ENCODE assay signal across 28 cellular contexts in genomic region chr2:25380023-25380422, GRCh38. TPM values are rescaled to one million over a fixed set of nuclear protein-coding genes. Genes with fewer than 3 reads are reported as not detected.
A peak's percentile ranks its signal among the peaks of the same experiment; 100 is the strongest.
DNase-seq lines count a peak whose midpoint lies in the region; ATAC-seq and TF ChIP-seq lines count a peak whose summit lies in the region.
"Had no signal": no experiment of that assay in that cellular context is flagged by ENCODE, and none has a peak within 500 bp of the region (broad histone marks: within the 10 kb centered on the region; RNA-seq: fewer than 3 reads in every experiment).

No MANE protein-coding gene starts in this region.

- H3K36me3 ChIP-seq in BLaER1 (no peaks in the 10 kb centered on the region), MM.1S (replicated peaks; ENCODE audit: insufficient read depth, low read length) (no peaks in the 10 kb centered on the region)
- H3K36me3 ChIP-seq: adrenal gland, pancreas, right atrium auricular region, upper lobe of left lung had no signal

- CTCF ChIA-PET in GM10248 (lab: Yijun Ruan, JAX): interaction anchor here (0.8 to 7.6 kb wide), 10 partner anchors 10 to 187 kb away, joined by 3 to 70 read pairs (median 5); no protein-coding TSS in a partner anchor

- TF ChIP-seq CTCF in GM10248 (IDR thresholded peaks at IDR 0.05; ENCODE audit: control extremely low read depth, extremely low read depth, low read depth, missing control alignments): no peak
- no peak for TF ChIP-seq CTCF in MM.1S (IDR thresholded peaks at IDR 0.05; ENCODE audit: low read length)

- H2AFZ ChIP-seq in MM.1S (ENCODE audit: low read length): no peak overlapping the region

- H4K20me1 ChIP-seq in BLaER1 (no peaks in the 10 kb centered on the region), MM.1S (ENCODE audit: insufficient read depth, low read length) (no peaks in the 10 kb centered on the region)

- H3K9ac ChIP-seq in BLaER1 (no peak overlapping the region), MM.1S (ENCODE audit: low read length) (no peak overlapping the region; the same call in 1 of the 2 replicates)

- H3K4me1 ChIP-seq in BLaER1: peaks cover 56% of the 10 kb centered on the region
- H3K4me1 ChIP-seq in MM.1S (ENCODE audit: low read length): peaks cover 45% of the 10 kb centered on the region

- peak overlapping the region; percentile 91 for H3K4me2 ChIP-seq in BLaER1
- H3K4me2 ChIP-seq in MM.1S (ENCODE audit: low read depth, low read length): peak overlapping the region; percentile 11; the same call in 1 of the 2 replicates

- peak overlapping the region; percentile 45 for H3K27ac Mint-ChIP-seq in activated naive CD8-positive, alpha-beta T cell treated with anti-CD3 and anti-CD28 coated beads for 36 hours
- H3K27ac Mint-ChIP-seq: H9 had no signal

- H3K36me3 Mint-ChIP-seq in activated naive CD8-positive, alpha-beta T cell treated with anti-CD3 and anti-CD28 coated beads for 36 hours: peaks cover 11% of the 10 kb centered on the region

- H3K27me3 Mint-ChIP-seq in activated naive CD8-positive, alpha-beta T cell treated with anti-CD3 and anti-CD28 coated beads for 36 hours: no peaks in the 10 kb centered on the region

- H3K4me3 ChIP-seq in BLaER1 (no peak overlapping the region), MM.1S (ENCODE audit: low read length) (no peak overlapping the region)
- H3K4me3 ChIP-seq: adrenal gland, body of pancreas, esophagus squamous epithelium, K562, pancreas, right atrium auricular region, upper lobe of left lung had no signal

- DNase-seq in GM10248 (ENCODE audit: extremely low spot score) (peak; percentile 58), MM.1S (no peak), NK-92 (lab: John Stamatoyannopoulos, UW; ENCODE audit: unreplicated experiment) (no peak), 8988T (no peak), NCI-H128 (lab: John Stamatoyannopoulos, UW; ENCODE audit: unreplicated experiment) (no peak)
- DNase-seq in activated naive CD8-positive, alpha-beta T cell treated with anti-CD3 and anti-CD28 coated beads for 36 hours: no peak
- DNase-seq: activated CD4-positive, alpha-beta T cell treated with anti-CD3 and anti-CD28 coated beads, Interleukin-2, amount 50 U/mL, for 1 hour; body of pancreas; C1 segment of cervical spinal cord; dermis blood vessel endothelial cell; DMS79 treated with DMSO at 0.1 percent for 48 hours; esophagus squamous epithelium; foreskin melanocyte; H9; left cardiac atrium; mammary epithelial cell; NCI-H1417; NCI-H2081 treated with DMSO at 0.1 percent for 48 hours; NCI-H446; pancreas had no signal

- POLR2A ChIA-PET in GM10248 (lab: Yijun Ruan, JAX): no interaction called here

- H3K9me3 ChIP-seq in BLaER1 (peaks cover 15% of the 10 kb centered on the region), MM.1S (replicated peaks; ENCODE audit: insufficient read depth, low read length) (no peaks in the 10 kb centered on the region)
- H3K9me3 ChIP-seq: adrenal gland, body of pancreas, esophagus squamous epithelium, pancreas, right atrium auricular region, upper lobe of left lung had no signal

- peaks cover 36% of the 10 kb centered on the region for H3K4me1 Mint-ChIP-seq in activated naive CD8-positive, alpha-beta T cell treated with anti-CD3 and anti-CD28 coated beads for 36 hours

- 0 out of 2 replicates have a peak, but pooled peaks cover 2% of the 10 kb centered on the region for H3K79me2 ChIP-seq in MM.1S (ENCODE audit: low read length)

- peaks cover 2% of the 10 kb centered on the region for H3K9me3 Mint-ChIP-seq in activated naive CD8-positive, alpha-beta T cell treated with anti-CD3 and anti-CD28 coated beads for 36 hours

- H3K9me2 ChIP-seq in MM.1S (replicated peaks; ENCODE audit: insufficient read depth, low read length): no peaks in the 10 kb centered on the region

- H3K4me3 Mint-ChIP-seq in activated naive CD8-positive, alpha-beta T cell treated with anti-CD3 and anti-CD28 coated beads for 36 hours: no peak overlapping the region
- H3K4me3 Mint-ChIP-seq: H9 had no signal

- H3K27ac ChIP-seq in BLaER1: no peak overlapping the region
- H3K27ac ChIP-seq in MM.1S (ENCODE audit: low read length): peak overlapping the region; percentile 65; the same call in 1 of the 2 replicates
- H3K27ac ChIP-seq: adrenal gland, body of pancreas, esophagus squamous epithelium, pancreas, right atrium auricular region, upper lobe of left lung had no signal

- no peak for ATAC-seq in HG02759 (IDR thresholded peaks at IDR 0.05; ENCODE audit: unreplicated experiment)
- ATAC-seq: body of pancreas, K562, left cardiac atrium, pancreas, Right ventricle myocardium inferior, SK-N-SH treated with all-trans-retinoic acid at 6 μM for 48 hours had no signal

- peaks cover 25% of the 10 kb centered on the region for H3F3A ChIP-seq in MM.1S (ENCODE audit: insufficient read depth, low read length)

- H3K27me3 ChIP-seq in BLaER1 (no peaks in the 10 kb centered on the region; the same call in 1 of the 2 replicates), MM.1S (replicated peaks; ENCODE audit: insufficient read depth, low read length) (no peaks in the 10 kb centered on the region)
- H3K27me3 ChIP-seq: adrenal gland, body of pancreas, esophagus squamous epithelium, pancreas, right atrium auricular region, upper lobe of left lung had no signal

RNA-seq across cellular contexts. Expression of gene DNMT3A, which starts 38.3 kb away (rescaled TPM):
- 10 to 100 TPM; 90.7 to 92.2 TPM for total RNA-seq in activated naive CD8-positive, alpha-beta T cell treated with anti-CD3 and anti-CD28 coated beads for 36 hours
